Comparison of ENCODE assay signal across 8 cellular contexts in the genomic region with DNA sequence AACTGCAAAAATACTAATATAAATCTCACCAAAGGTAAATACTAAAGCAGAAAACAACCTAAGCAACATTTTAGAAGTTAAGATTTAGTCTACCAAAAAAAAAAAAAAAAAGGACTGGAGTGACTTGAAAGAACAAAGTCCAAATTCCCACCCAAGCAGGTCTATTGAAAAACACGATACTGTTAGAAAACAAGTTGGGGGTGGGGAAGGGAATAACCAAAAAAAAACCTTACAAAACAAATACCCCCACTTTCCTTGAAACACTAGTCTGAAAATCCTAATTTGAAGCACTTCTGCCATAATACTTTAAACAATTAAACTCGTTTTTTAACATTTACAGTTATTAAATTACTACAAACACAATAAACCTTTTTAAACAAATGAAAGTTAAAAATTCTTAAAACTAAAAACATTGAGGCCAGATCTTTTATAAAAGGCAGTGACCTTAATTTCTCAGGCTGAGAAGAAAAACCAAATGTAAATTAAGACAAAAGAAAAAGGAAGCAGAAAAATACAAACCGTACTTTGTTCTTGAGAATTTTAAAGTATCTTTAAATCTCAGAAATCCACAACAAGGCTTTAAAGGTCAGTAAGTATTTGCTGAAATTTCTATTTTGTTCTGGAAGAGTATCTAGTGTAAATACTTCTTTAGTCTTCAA.
A peak's percentile ranks its signal among the peaks of the same experiment; 100 is the strongest.
DNase-seq lines count a peak whose midpoint lies in the region; ATAC-seq and TF ChIP-seq lines count a peak whose summit lies in the region.

No MANE protein-coding gene starts in this region.

- peaks cover 42% of the 10 kb centered on the region for H3F3A ChIP-seq in PC-3 (ENCODE audit: low read length, unreplicated experiment)

- H3K9me3 ChIP-seq in PC-3 (ENCODE audit: low read length) = no peaks in the 10 kb centered on the region
- H3K9me3 ChIP-seq in muscle layer of colon (ENCODE audit: low read length) = no peaks in the 10 kb centered on the region

- peak overlapping the region; percentile 73 for H3K9ac ChIP-seq in PC-3 (ENCODE audit: low read length)
- H3K9ac ChIP-seq in muscle layer of colon (ENCODE audit: low read length) = peak overlapping the region; percentile 94

- H3K4me1 ChIP-seq in PC-3 (ENCODE audit: insufficient read depth, low read length) = peaks cover 31% of the 10 kb centered on the region
- no peaks in the 10 kb centered on the region for H3K4me1 ChIP-seq in muscle layer of colon (ENCODE audit: insufficient read depth, low read length)

- DNase-seq in NCI-H2227 treated with DMSO at 0.1 percent for 48 hours (lab: John Stamatoyannopoulos, UW) (peak; percentile 19), NCI-H2227 (lab: John Stamatoyannopoulos, UW; ENCODE audit: unreplicated experiment) (no peak), PC-3 (no peak), dorsolateral prefrontal cortex (no peak), cortex of kidney (lab: John Stamatoyannopoulos, UW) (no peak)

- POLR2A ChIA-PET in PC-3 (lab: Charles Lee; ENCODE audit: unreplicated experiment) = interaction anchor here (0.6 to 2.6 kb wide), 21 partner anchors 8 to 363 kb away, joined by 3 to 19 read pairs (median 4); no protein-coding TSS in a partner anchor

- H3K4me3 ChIP-seq in PC-3 (ENCODE audit: low read length) = peak overlapping the region; percentile 69
- H3K4me3 ChIP-seq in dorsolateral prefrontal cortex = peak overlapping the region; percentile 36 to 76 (median 60)
- peak overlapping the region; percentile 7 to 64 for H3K4me3 ChIP-seq in muscle layer of colon (ENCODE audit: low read depth in 1 of 2, low read length in 2 of 2)

- intact Hi-C loops in PC-3 (cut with micrococcal nuclease) (loop anchor here (2.0 to 10.0 kb wide), 5 partner anchors 167 to 1003 kb away; a partner anchor contains a TSS), dorsolateral prefrontal cortex (cut with DNase I) (loop anchor here (2.0 to 10.0 kb wide), 5 partner anchors 63 to 361 kb away; a partner anchor contains a TSS)

- H3K27me3 ChIP-seq in PC-3 (ENCODE audit: low read length) (no peaks in the 10 kb centered on the region), dorsolateral prefrontal cortex (no peaks in the 10 kb centered on the region), muscle layer of colon (ENCODE audit: control insufficient read depth in 1 of 2, insufficient read depth in 2 of 2, low read length in 2 of 2) (no peaks in the 10 kb centered on the region)

- no peaks in the 10 kb centered on the region for H3K9me2 ChIP-seq in PC-3 (replicated peaks; ENCODE audit: low read length)

- H3K36me3 ChIP-seq in PC-3 (ENCODE audit: low read depth, low read length) = peaks cover 1% of the 10 kb centered on the region; the same call in 1 of the 2 replicates
- H3K36me3 ChIP-seq in muscle layer of colon (ENCODE audit: insufficient read depth, low read length) = no peaks in the 10 kb centered on the region

- CTCF ChIA-PET in PC-3 (lab: Charles Lee) = interaction anchor here (0.6 to 3.6 kb wide), 12 partner anchors 32 to 452 kb away, joined by 3 to 14 read pairs (median 4); no protein-coding TSS in a partner anchor

- H2AFZ ChIP-seq in PC-3 (ENCODE audit: low read length) = peak overlapping the region; percentile 31

- H3K4me2 ChIP-seq in PC-3 (ENCODE audit: low read length) = peak overlapping the region; percentile 80

- H3K79me2 ChIP-seq in PC-3 (ENCODE audit: low read length) = peaks cover 92% of the 10 kb centered on the region

- BruUV-seq in PC-3 (replicated peaks; lab: Mats Ljungman, UMichigan) = no TSS peak

- H3K27ac ChIP-seq in PC-3 (ENCODE audit: low read length) (peak overlapping the region; percentile 76), dorsolateral prefrontal cortex (peak overlapping the region; percentile 45 to 97 (median 92)), muscle layer of colon (ENCODE audit: low read depth, low read length) (peak overlapping the region; percentile 75)

- ATAC-seq in PC-3 (no peak), HG02884 (IDR thresholded peaks at IDR 0.05; ENCODE audit: unreplicated experiment) (no peak), HG02610 (IDR thresholded peaks at IDR 0.05; ENCODE audit: unreplicated experiment) (no peak)

- H4K20me1 ChIP-seq in PC-3 (ENCODE audit: low read length) = peaks cover 38% of the 10 kb centered on the region

- TF ChIP-seq CTCF in PC-3 (conservative IDR thresholded peaks at IDR 0.05; ENCODE audit: low read depth, low read length) = no peak
- TF ChIP-seq CTCF in dorsolateral prefrontal cortex (IDR thresholded peaks at IDR 0.05 in 54 of 56, conservative IDR thresholded peaks at IDR 0.05 in 2 of 56; ENCODE audit: low read depth in 1 of 56, partially characterized antibody in 56 of 56) = peak in 2 of 56 donors; percentile 4 to 5
